24 cellular contexts compared by ENCODE assay signal in the genomic region with DNA sequence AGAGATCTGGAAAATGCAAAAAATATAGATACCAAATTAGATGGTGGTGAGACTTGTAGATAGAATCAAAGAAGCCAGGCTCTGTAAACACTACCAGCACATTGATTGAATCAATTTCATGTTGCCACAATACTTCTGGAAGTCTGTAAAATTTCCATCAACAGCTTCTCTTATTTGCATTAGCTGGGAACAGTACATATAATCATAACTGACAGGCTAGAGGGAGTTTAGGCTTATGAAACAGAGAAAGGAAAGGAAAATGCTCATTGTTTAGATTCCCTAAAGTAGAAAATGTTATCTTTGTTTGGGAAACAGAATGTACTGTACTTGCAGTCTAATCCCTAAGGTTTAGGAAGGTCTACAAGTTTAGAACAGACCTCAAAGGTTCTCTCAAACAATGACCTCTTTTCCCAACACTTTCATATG.
DNase-seq lines count a peak whose midpoint lies in the region; ATAC-seq and TF ChIP-seq lines count a peak whose summit lies in the region.
"Had no signal": no experiment of that assay in that cellular context is flagged by ENCODE, and none has a peak within 500 bp of the region (broad histone marks: within the 10 kb centered on the region; RNA-seq: fewer than 3 reads in every experiment).

No MANE protein-coding gene starts in this region.

- no peak overlapping the region for H3K4me3 ChIP-seq in ACC112 (ENCODE audit: low read depth, low read length)
- H3K4me3 ChIP-seq in mesenchymal stem cell (ENCODE audit: insufficient read depth in 1 of 2, low read depth in 1 of 2, low read length in 2 of 2), result no peak overlapping the region
- no peak overlapping the region for H3K4me3 ChIP-seq in WERI-Rb-1 (ENCODE audit: low read depth, low read length)
- H3K4me3 ChIP-seq: BLaER1, GM12878, SK-N-MC had no signal

- no peaks in the 10 kb centered on the region for H3K79me2 ChIP-seq in ACC112 (ENCODE audit: control insufficient read depth, insufficient read depth, low read length, unreplicated experiment)

- no peak overlapping the region for H3K4me2 ChIP-seq in mesenchymal stem cell (ENCODE audit: low read length, poor library complexity, severe bottlenecking)
- H3K4me2 ChIP-seq: BLaER1 had no signal

- H2AK5ac ChIP-seq in mesenchymal stem cell (ENCODE audit: low read length, severe bottlenecking), result no peak overlapping the region

- H3K36me3 ChIP-seq in ACC112 (ENCODE audit: insufficient read depth, low read length), result no peaks in the 10 kb centered on the region
- H3K36me3 ChIP-seq in mesenchymal stem cell (ENCODE audit: control insufficient read depth in 1 of 2, insufficient read depth in 2 of 2, low read depth in 1 of 2, low read length in 2 of 2), result no peaks in the 10 kb centered on the region
- H3K36me3 ChIP-seq in WERI-Rb-1, result no peaks in the 10 kb centered on the region
- H3K36me3 ChIP-seq: BLaER1, brain microvascular endothelial cell had no signal

- TF ChIP-seq CTCF in WERI-Rb-1 (IDR thresholded peaks at IDR 0.05; ENCODE audit: low read depth, low read length), result no peak

- H3K27ac ChIP-seq in ACC112 (ENCODE audit: low read depth, low read length) (peak overlapping the region; percentile 12; the same call in 1 of the 2 replicates), mesenchymal stem cell (ENCODE audit: low read length, poor library complexity, severe bottlenecking) (no peak overlapping the region), WERI-Rb-1 (no peak overlapping the region)
- H3K27ac ChIP-seq: BLaER1, brain microvascular endothelial cell, SK-N-MC had no signal

- ATAC-seq in HG03521 (IDR thresholded peaks at IDR 0.05; ENCODE audit: unreplicated experiment) (no peak), HG03432 (IDR thresholded peaks at IDR 0.05; ENCODE audit: unreplicated experiment) (no peak)
- ATAC-seq: activated CD8-positive, alpha-beta T cell treated with anti-CD3 and anti-CD28 coated beads for 36 hours; activated naive CD8-positive, alpha-beta T cell treated with anti-CD3 and anti-CD28 coated beads, Interleukin-2, amount 50 U/mL, for 24 hours; GM12878 had no signal

- no peak overlapping the region for H2BK120ac ChIP-seq in mesenchymal stem cell (ENCODE audit: low read depth, low read length)

- no peak overlapping the region for H3K4ac ChIP-seq in mesenchymal stem cell (ENCODE audit: low read depth in 1 of 2, low read length in 2 of 2)

- no peak overlapping the region for H4K91ac ChIP-seq in mesenchymal stem cell (ENCODE audit: low read length)

- H2BK12ac ChIP-seq in mesenchymal stem cell (ENCODE audit: low read length in 2 of 2), result no peak overlapping the region

- no peak overlapping the region for H2BK15ac ChIP-seq in mesenchymal stem cell (ENCODE audit: low read depth, poor library complexity, severe bottlenecking)

- H3K27me3 ChIP-seq in ACC112 (ENCODE audit: insufficient read depth, low read length), result no peaks in the 10 kb centered on the region
- no peaks in the 10 kb centered on the region for H3K27me3 ChIP-seq in mesenchymal stem cell (ENCODE audit: control insufficient read depth in 1 of 2, insufficient read depth in 1 of 2, low read length in 2 of 2)
- H3K27me3 ChIP-seq in WERI-Rb-1 (ENCODE audit: insufficient read depth, low read depth, severe bottlenecking), result no peaks in the 10 kb centered on the region
- H3K27me3 ChIP-seq: BLaER1, brain microvascular endothelial cell had no signal

- H3K9me3 ChIP-seq in mesenchymal stem cell (ENCODE audit: control insufficient read depth, low read length), result no peaks in the 10 kb centered on the region
- H3K9me3 ChIP-seq in WERI-Rb-1 (ENCODE audit: severe bottlenecking), result no peaks in the 10 kb centered on the region
- H3K9me3 ChIP-seq: BLaER1, Caco-2 had no signal

- DNase-seq in NCI-H526 treated with DMSO at 0.1 percent for 48 hours (lab: John Stamatoyannopoulos, UW) (peak; percentile 88), fibroblast of gingiva (ENCODE audit: low read depth) (peak; percentile 81), mesenchymal stem cell (peak; percentile 33), HK-2 (ENCODE audit: unreplicated experiment) (no peak), WERI-Rb-1 (no peak)
- DNase-seq: ACHN; activated CD4-positive, CD25-positive, alpha-beta regulatory T cell; activated CD8-positive, alpha-beta T cell treated with anti-CD3 and anti-CD28 coated beads for 36 hours; activated gamma-delta T cell; activated naive CD8-positive, alpha-beta T cell treated with anti-CD3 and anti-CD28 coated beads, Interleukin-2, amount 50 U/mL, for 24 hours; brain microvascular endothelial cell; Caco-2; DND-41; hypothalamus; islet precursor cell; NCI-H2029 treated with DMSO at 0.1 percent for 48 hours; NCI-H226; T-helper 9 cell had no signal

- H4K8ac ChIP-seq in mesenchymal stem cell (ENCODE audit: low read length), result no peak overlapping the region

- H3K18ac ChIP-seq in mesenchymal stem cell (ENCODE audit: low read depth in 1 of 2, low read length in 2 of 2), result no peak overlapping the region

- no peak overlapping the region for H3K9ac ChIP-seq in mesenchymal stem cell (ENCODE audit: low read length)
- H3K9ac ChIP-seq: BLaER1 had no signal

- no peak overlapping the region for H3K14ac ChIP-seq in mesenchymal stem cell (ENCODE audit: low read length in 2 of 2)

- no peaks in the 10 kb centered on the region for H3K79me1 ChIP-seq in mesenchymal stem cell (replicated peaks; ENCODE audit: low read length, poor library complexity, severe bottlenecking)

- peaks cover 9% of the 10 kb centered on the region for H3K4me1 ChIP-seq in ACC112 (ENCODE audit: control insufficient read depth, insufficient read depth, low read length, unreplicated experiment)
- H3K4me1 ChIP-seq in mesenchymal stem cell (ENCODE audit: control insufficient read depth, insufficient read depth, low read depth, low read length), result no peaks in the 10 kb centered on the region
- H3K4me1 ChIP-seq: BLaER1, Caco-2 had no signal

- H2BK5ac ChIP-seq in mesenchymal stem cell (ENCODE audit: low read depth, low read length, poor library complexity, severe bottlenecking), result no peak overlapping the region

- peak overlapping the region; percentile 5 for H2AFZ ChIP-seq in ACC112 (ENCODE audit: low read length, unreplicated experiment)
- no peak overlapping the region for H2AFZ ChIP-seq in mesenchymal stem cell (ENCODE audit: low read depth, low read length)

- H3K23ac ChIP-seq in mesenchymal stem cell (ENCODE audit: low read length in 2 of 2), result no peak overlapping the region

Comparison
In these comparisons a context has a peak if more than half of its experiments do, and no peak if none do; other contexts are left out.
1. DNase-seq: peak in NCI-H526 treated with DMSO at 0.1 percent for 48 hours (single experiment), fibroblast of gingiva (single experiment) and mesenchymal stem cell (single experiment); none in HK-2 (single experiment) and WERI-Rb-1 (single experiment).